8 cellular contexts compared by ENCODE assay signal in genomic region chr16:77191259-77191969, GRCh38. TPM values are rescaled to one million over a fixed set of nuclear protein-coding genes. Genes with fewer than 3 reads are reported as not detected.
A peak's percentile ranks its signal among the peaks of the same experiment; 100 is the strongest.
DNase-seq lines count a peak whose midpoint lies in the region; ATAC-seq and TF ChIP-seq lines count a peak whose summit lies in the region.

No MANE protein-coding gene starts in this region.

- H3K4me2 ChIP-seq in mesendoderm (ENCODE audit: low read length), result peak overlapping the region; percentile 83

- 100% methylated on average over 1 of the region's 24 CpGs for WGBS in mesendoderm (ENCODE audit: extremely low coverage, insufficient coverage, low lambda C conversion rate)
- WGBS in thymus, result 5% methylated on average over 24 of the region's 24 CpGs

- H4K5ac ChIP-seq in mesendoderm (ENCODE audit: low read length), result no peak overlapping the region

- H3K27ac Mint-ChIP-seq in CD4-positive, alpha-beta T cell, result peak overlapping the region; percentile 97

- TF ChIP-seq CTCF in CD4-positive, alpha-beta T cell (IDR thresholded peaks at IDR 0.05), result no peak

- H3K9me3 ChIP-seq in CD4-positive, alpha-beta T cell (ENCODE audit: control insufficient read depth, low read length), result no peaks in the 10 kb centered on the region
- no peaks in the 10 kb centered on the region for H3K9me3 ChIP-seq in thymus (ENCODE audit: control insufficient read depth)

- peaks cover 3% of the 10 kb centered on the region for H3K36me3 ChIP-seq in mesendoderm (ENCODE audit: control insufficient read depth, insufficient read depth, low read length)
- H3K36me3 ChIP-seq in thymus (ENCODE audit: control insufficient read depth, insufficient read depth), result peaks cover 34% of the 10 kb centered on the region

- H3K27ac ChIP-seq in CD4-positive, alpha-beta T cell (ENCODE audit: low read depth, low read length), result peak overlapping the region; percentile 95
- H3K27ac ChIP-seq in cingulate gyrus (ENCODE audit: low read depth, low read length), result peak overlapping the region; percentile 93
- H3K27ac ChIP-seq in mesendoderm (ENCODE audit: low read depth, low read length), result no peak overlapping the region
- peak overlapping the region; percentile 100 for H3K27ac ChIP-seq in thymus (ENCODE audit: low read depth)

- DNase-seq in CD4-positive, alpha-beta T cell, result peak in 4 of 10 experiments; percentile 15 to 52 (median 34)
- DNase-seq in SKM-1 (lab: John Stamatoyannopoulos, UW; ENCODE audit: unreplicated experiment) (peak; percentile 18), mesendoderm (no peak), retina (no peak), inferior parietal cortex (ENCODE audit: extremely low spot score) (no peak)

- no peaks in the 10 kb centered on the region for H3K27me3 ChIP-seq in CD4-positive, alpha-beta T cell (ENCODE audit: control insufficient read depth, insufficient read depth, low read length)
- H3K27me3 ChIP-seq in mesendoderm (ENCODE audit: insufficient read depth, low read length, poor library complexity) (no peaks in the 10 kb centered on the region), thymus (ENCODE audit: control insufficient read depth, insufficient read depth) (no peaks in the 10 kb centered on the region)

- no peak overlapping the region for H2BK120ac ChIP-seq in mesendoderm (ENCODE audit: low read depth, low read length)

- no peak overlapping the region for H2BK5ac ChIP-seq in mesendoderm (ENCODE audit: low read length)

- ATAC-seq in CD4-positive, alpha-beta T cell (ENCODE audit: poor library complexity), result peak; percentile 1
- peak; percentile 2 for ATAC-seq in GM21526 (IDR thresholded peaks at IDR 0.05; ENCODE audit: low FRiP score, unreplicated experiment)

- H3K36me3 Mint-ChIP-seq in CD4-positive, alpha-beta T cell (ENCODE audit: low read depth), result peaks cover 57% of the 10 kb centered on the region

- H3K9ac ChIP-seq in mesendoderm (ENCODE audit: low read length), result peak overlapping the region; percentile 62

- POLR2A ChIA-PET in CD4-positive, alpha-beta T cell (lab: Charles Lee), result interaction anchor here (1.0 to 2.0 kb wide), 8 partner anchors 11 to 1758 kb away, joined by 3 to 31 read pairs (median 6); partner anchors contain the start of genes ADAT1, CFDP1, KARS1 and NUDT7

- H3K23ac ChIP-seq in mesendoderm (ENCODE audit: low read length), result no peak overlapping the region

- CTCF ChIA-PET in CD4-positive, alpha-beta T cell (lab: Charles Lee), result interaction anchor here (1.0 kb wide), 2 partner anchors 21 to 1674 kb away, joined by 5 read pairs; no protein-coding TSS in a partner anchor

- intact Hi-C loops in CD4-positive, alpha-beta T cell (cut with DNase I, micrococcal nuclease), result loop anchor here (2.0 to 10.0 kb wide), 8 partner anchors 21 to 1759 kb away; partner anchors contain the start of genes ADAT1 (in 1 of the 2), CFDP1 (in 1 of the 2), KARS1 (in 1 of the 2) and NUDT7 (in 1 of the 2)

- peak overlapping the region; percentile 92 for H3K4me3 Mint-ChIP-seq in CD4-positive, alpha-beta T cell

- H2BK15ac ChIP-seq in mesendoderm (replicated peaks; ENCODE audit: low read depth), result no peak overlapping the region

- H3K56ac ChIP-seq in mesendoderm (ENCODE audit: low read length), result peak overlapping the region; percentile 68

- H3K79me2 ChIP-seq in mesendoderm (ENCODE audit: control insufficient read depth, insufficient read depth, low read length), result peaks cover 13% of the 10 kb centered on the region

- no peaks in the 10 kb centered on the region for H3K27me3 Mint-ChIP-seq in CD4-positive, alpha-beta T cell

- H3K4me1 Mint-ChIP-seq in CD4-positive, alpha-beta T cell (ENCODE audit: low read depth), result peaks cover 53% of the 10 kb centered on the region

- no peak overlapping the region for H4K8ac ChIP-seq in mesendoderm (ENCODE audit: low read depth, low read length)

- H3K18ac ChIP-seq in mesendoderm (ENCODE audit: low read length), result no peak overlapping the region

- no peaks in the 10 kb centered on the region for H3K9me3 Mint-ChIP-seq in CD4-positive, alpha-beta T cell

- H3K4me1 ChIP-seq in mesendoderm (ENCODE audit: control insufficient read depth, low read depth, low read length), result peaks cover 3% of the 10 kb centered on the region
- peaks cover 18% of the 10 kb centered on the region for H3K4me1 ChIP-seq in thymus (ENCODE audit: control insufficient read depth, insufficient read depth, low read length)

- H3K79me1 ChIP-seq in mesendoderm (ENCODE audit: low read length), result peaks cover 15% of the 10 kb centered on the region

- H3K4ac ChIP-seq in mesendoderm (ENCODE audit: low read depth, low read length), result no peak overlapping the region

- peak overlapping the region; percentile 19 for H2AK5ac ChIP-seq in mesendoderm (ENCODE audit: low read length)

- peak overlapping the region; percentile 80 for H3K4me3 ChIP-seq in mesendoderm (ENCODE audit: low read length)
- peak overlapping the region; percentile 89 for H3K4me3 ChIP-seq in thymus (ENCODE audit: low read length)

RNA-seq across cellular contexts. Expression of gene MON1B, which starts 0.4 kb away (rescaled TPM):
- total RNA-seq in CD4-positive, alpha-beta T cell, result 10 to 100 TPM; 52.3 to 52.6 TPM
- polyA plus RNA-seq in mesendoderm (2013, experiment 1 of 2), result 15.6 TPM
- polyA plus RNA-seq in mesendoderm (2013, experiment 2 of 2), result 15.6 TPM
- 14.3 TPM for polyA plus RNA-seq in thymus

RNA-seq across cellular contexts. Expression of gene SYCE1L, which starts 7.8 kb away (rescaled TPM):
- total RNA-seq in CD4-positive, alpha-beta T cell, result 10 to 100 TPM; 18.8 to 18.9 TPM
- polyA plus RNA-seq in mesendoderm (2013, experiment 1 of 2), result 2.7 TPM
- 3.6 TPM for polyA plus RNA-seq in mesendoderm (2013, experiment 2 of 2)
- polyA plus RNA-seq in thymus, result 15.6 TPM
